10 cellular contexts compared by ENCODE assay signal in genomic region chr17:12964162-12964561, GRCh38.
"Had no signal": no experiment of that assay in that cellular context is flagged by ENCODE, and none has a peak within 500 bp of the region (broad histone marks: within the 10 kb centered on the region; RNA-seq: fewer than 3 reads in every experiment).

No MANE protein-coding gene starts in this region.

- H3K36me3 ChIP-seq: HAP-1 had no signal

- H3K27ac Mint-ChIP-seq: HFFc6 had no signal

- H3K4me3 Mint-ChIP-seq: HFFc6 had no signal

- DNase-seq: GM23248, GOT3, H7, HFFc6, IMR-90, KG1 had no signal

- H3K9ac ChIP-seq: GM23248 had no signal

- H3K9me3 ChIP-seq: HAP-1 had no signal

- H2AFZ ChIP-seq: GM23248 had no signal

- ATAC-seq: HCT116, K562 had no signal

- H3K27ac ChIP-seq: GM23248, HL-60 had no signal

- H3K4me1 ChIP-seq: HAP-1 had no signal

- H3K9me3 Mint-ChIP-seq: HFFc6 had no signal

- FAIRE-seq: K562 had no signal

- H3K4me3 ChIP-seq: GM23248, HAP-1, K562 had no signal
